Comparison of ENCODE assay signal across 1 cellular context in the genomic region with DNA sequence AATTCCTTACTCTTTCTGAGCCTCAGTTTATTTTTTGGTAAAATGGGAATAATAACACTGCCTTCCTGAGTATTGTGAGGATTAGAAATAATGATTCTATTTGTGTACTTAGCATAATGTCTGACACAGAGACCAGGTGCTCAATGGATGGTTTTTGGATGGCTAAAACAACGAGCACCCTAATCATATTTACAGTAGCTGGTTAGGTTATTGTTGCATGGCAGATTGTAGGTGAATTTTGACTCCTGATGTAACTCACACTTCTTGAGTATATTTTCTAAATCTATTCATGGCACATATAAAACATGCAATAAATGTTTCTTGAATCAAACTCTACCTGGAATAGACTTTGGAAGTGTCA.
TF ChIP-seq lines count a peak whose summit lies in the region.

No MANE protein-coding gene starts in this region.

TF ChIP-seq in HepG2, 621 proteins besides CTCF, POLR2A, EP300 and RAD21 (continued from another document):
- no peak for TF ChIP-seq SNAI1 (CRISPR knock-in tag; IDR thresholded peaks at IDR 0.05; ENCODE audit: borderline replicate concordance)
- TF ChIP-seq ZNF3 (CRISPR knock-in tag; IDR thresholded peaks at IDR 0.05), result no peak
